ENCODE assay signal across 1 cellular context in genomic region chr16:2720719-2721633, GRCh38.
TF ChIP-seq lines count a peak whose summit lies in the region.

No MANE protein-coding gene starts in this region.

TF ChIP-seq in HepG2, 621 proteins besides CTCF, POLR2A, EP300 and RAD21 (continues in another document):
- 0 out of 2 replicates have a peak, but pooled peaks have one; percentile 35 for TF ChIP-seq ZMYM2 (CRISPR knock-in tag; IDR thresholded peaks at IDR 0.05)
- TF ChIP-seq POLR2G (IDR thresholded peaks at IDR 0.05; ENCODE audit: low read depth, low read length) = peak; percentile 75
- TF ChIP-seq NR0B2 (CRISPR knock-in tag; IDR thresholded peaks at IDR 0.05) = no peak; the same call in 1 of the 2 replicates
- no peak for TF ChIP-seq GLI4 (CRISPR knock-in tag; IDR thresholded peaks at IDR 0.05; ENCODE audit: borderline replicate concordance)
- no peak; the same call in 1 of the 2 replicates for TF ChIP-seq SOX5 (CRISPR knock-in tag; IDR thresholded peaks at IDR 0.05; ENCODE audit: borderline replicate concordance)
- no peak for TF ChIP-seq ZNF780A (CRISPR knock-in tag; IDR thresholded peaks at IDR 0.05)
- no peak for TF ChIP-seq AKNA (CRISPR knock-in tag; IDR thresholded peaks at IDR 0.05; ENCODE audit: borderline replicate concordance)
- no peak for TF ChIP-seq PRPF4 (IDR thresholded peaks at IDR 0.05; ENCODE audit: low read depth, low read length, poor library complexity, severe bottlenecking)
- TF ChIP-seq KDM1A (CRISPR knock-in tag; IDR thresholded peaks at IDR 0.05) = no peak
- TF ChIP-seq TGIF2 (CRISPR knock-in tag; IDR thresholded peaks at IDR 0.05) = no peak
- 0 out of 2 replicates have a peak, but pooled peaks have one; percentile 45 for TF ChIP-seq ZNF563 (CRISPR knock-in tag; IDR thresholded peaks at IDR 0.05)
- peak; percentile 31; the same call in 1 of the 2 replicates for TF ChIP-seq ZNF609 (CRISPR knock-in tag; IDR thresholded peaks at IDR 0.05; ENCODE audit: borderline replicate concordance)
- no peak for TF ChIP-seq TIGD3 (CRISPR knock-in tag; IDR thresholded peaks at IDR 0.05; ENCODE audit: borderline replicate concordance)
- TF ChIP-seq HMGXB3 (CRISPR knock-in tag; IDR thresholded peaks at IDR 0.05; ENCODE audit: borderline replicate concordance) = no peak
- TF ChIP-seq ZSCAN12 (CRISPR knock-in tag; IDR thresholded peaks at IDR 0.05) = no peak
- no peak for TF ChIP-seq ZKSCAN8 (CRISPR knock-in tag; IDR thresholded peaks at IDR 0.05; ENCODE audit: borderline replicate concordance)
- TF ChIP-seq TSC22D2 (CRISPR knock-in tag; IDR thresholded peaks at IDR 0.05; ENCODE audit: borderline replicate concordance) = 0 out of 2 replicates have a peak, but pooled peaks have one; percentile 35
- 0 out of 2 replicates have a peak, but pooled peaks have one; percentile 68 for TF ChIP-seq ZSCAN31 (CRISPR knock-in tag; IDR thresholded peaks at IDR 0.05; ENCODE audit: low read depth)
- TF ChIP-seq JDP2 (CRISPR knock-in tag; IDR thresholded peaks at IDR 0.05; ENCODE audit: borderline replicate concordance) = no peak
- peak; percentile 92 for TF ChIP-seq GABPA (IDR thresholded peaks at IDR 0.05; ENCODE audit: low read depth, low read length)
- peak; percentile 91 for TF ChIP-seq GABPA (CRISPR knock-in tag; IDR thresholded peaks at IDR 0.05; ENCODE audit: low read depth)
- TF ChIP-seq TCF7L2 (IDR thresholded peaks at IDR 0.05; ENCODE audit: low read depth, low read length) = no peak
- no peak for TF ChIP-seq ZNF350 (CRISPR knock-in tag; IDR thresholded peaks at IDR 0.05; ENCODE audit: borderline replicate concordance, low read depth)
- TF ChIP-seq ZFX (CRISPR knock-in tag; IDR thresholded peaks at IDR 0.05; ENCODE audit: low read depth) = peak; percentile 77; the same call in 1 of the 2 replicates
- TF ChIP-seq ISL2 (CRISPR knock-in tag; IDR thresholded peaks at IDR 0.05) = 0 out of 2 replicates have a peak, but pooled peaks have one; percentile 21
- TF ChIP-seq PBX2 (CRISPR knock-in tag; IDR thresholded peaks at IDR 0.05) = no peak
- 0 out of 2 replicates have a peak, but pooled peaks have one; percentile 20 for TF ChIP-seq LBX2 (CRISPR knock-in tag; IDR thresholded peaks at IDR 0.05; ENCODE audit: borderline replicate concordance)
- no peak for TF ChIP-seq ZNF720 (CRISPR knock-in tag; IDR thresholded peaks at IDR 0.05)
- no peak for TF ChIP-seq ZIK1 (CRISPR knock-in tag; IDR thresholded peaks at IDR 0.05; ENCODE audit: borderline replicate concordance, low read depth)
- no peak for TF ChIP-seq ZNF275 (CRISPR knock-in tag; IDR thresholded peaks at IDR 0.05; ENCODE audit: borderline replicate concordance)
- TF ChIP-seq ZNF775 (CRISPR knock-in tag; IDR thresholded peaks at IDR 0.05; ENCODE audit: borderline replicate concordance) = no peak
- TF ChIP-seq FOXO1 (CRISPR knock-in tag; IDR thresholded peaks at IDR 0.05) = no peak
- no peak; the same call in 1 of the 2 replicates for TF ChIP-seq ZNF138 (CRISPR knock-in tag; IDR thresholded peaks at IDR 0.05; ENCODE audit: low read depth)
- no peak for TF ChIP-seq ZNF343 (CRISPR knock-in tag; IDR thresholded peaks at IDR 0.05)
- peak; percentile 90 for TF ChIP-seq ZNF460 (CRISPR knock-in tag; IDR thresholded peaks at IDR 0.05; ENCODE audit: borderline replicate concordance)
- TF ChIP-seq CENPT (CRISPR knock-in tag; IDR thresholded peaks at IDR 0.05; ENCODE audit: low read depth) = no peak
